Comparison of ENCODE assay signal across 8 cellular contexts in the genomic region with DNA sequence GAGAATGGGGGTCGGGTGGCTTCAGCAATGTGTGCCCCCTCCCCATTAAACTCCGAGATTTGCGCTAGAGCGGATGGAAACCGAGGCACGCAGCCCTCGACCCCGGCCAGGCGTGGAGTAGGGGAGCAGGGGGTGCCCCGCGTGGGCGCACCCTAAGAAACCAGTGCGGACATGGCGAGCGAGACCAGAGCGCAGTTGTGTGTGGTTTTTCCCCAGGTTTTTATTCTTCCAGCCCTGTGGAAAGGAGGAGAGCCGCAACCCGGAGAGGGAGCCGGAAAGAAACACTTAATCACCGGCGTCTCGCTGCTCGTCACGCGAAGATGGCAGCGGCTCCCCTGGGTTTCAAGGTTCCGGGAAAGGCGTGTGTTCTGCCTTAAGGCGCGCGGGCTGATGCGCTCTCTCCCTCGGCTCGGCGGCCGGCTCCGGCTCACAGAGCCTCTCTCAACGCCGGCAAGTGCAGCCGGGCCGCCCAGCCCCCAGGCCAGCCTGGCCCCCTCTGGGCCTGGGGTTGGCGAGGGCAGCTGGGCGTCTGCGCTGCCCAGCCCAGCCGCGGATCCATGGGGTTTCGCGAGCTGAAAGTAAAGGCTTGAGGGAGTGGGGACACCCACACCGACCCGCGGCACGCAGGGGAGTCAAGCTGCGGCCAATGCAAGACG.
DNase-seq lines count a peak whose midpoint lies in the region; ATAC-seq, FAIRE-seq and TF ChIP-seq lines count a peak whose summit lies in the region.

No MANE protein-coding gene starts in this region.

- in situ Hi-C loops in ACHN (cut with HindIII; ENCODE audit: low pct_ligation_motif_present, low pct_unique_long_range_greater_than_20kb, low sequenced_read_pairs): no loop called here

- no peaks in the 10 kb centered on the region for H3K27me3 Mint-ChIP-seq in activated T-helper 17 cell treated with anti-CD3 and anti-CD28 coated beads, Interleukin-2, amount 50 U/mL, for 72 hours

- H3K4me1 Mint-ChIP-seq in activated T-helper 17 cell treated with anti-CD3 and anti-CD28 coated beads, Interleukin-2, amount 50 U/mL, for 72 hours: peaks cover 4% of the 10 kb centered on the region

- H3K4me1 ChIP-seq in foreskin keratinocyte (no peaks in the 10 kb centered on the region), parathyroid adenoma (peaks cover 15% of the 10 kb centered on the region)

- H3K9me3 Mint-ChIP-seq in activated T-helper 17 cell treated with anti-CD3 and anti-CD28 coated beads, Interleukin-2, amount 50 U/mL, for 72 hours: no peaks in the 10 kb centered on the region

- H3K36me3 Mint-ChIP-seq in activated T-helper 17 cell treated with anti-CD3 and anti-CD28 coated beads, Interleukin-2, amount 50 U/mL, for 72 hours (ENCODE audit: low read depth): peaks cover 33% of the 10 kb centered on the region

- H3K27ac ChIP-seq in foreskin keratinocyte (no peak overlapping the region), parathyroid adenoma (peak overlapping the region; percentile 98)

- no peak for TF ChIP-seq CTCF in foreskin keratinocyte (conservative IDR thresholded peaks at IDR 0.05)
- TF ChIP-seq CTCF in parathyroid adenoma (IDR thresholded peaks at IDR 0.05): no peak
- no peak for TF ChIP-seq CTCF in D721Med (IDR thresholded peaks at IDR 0.05; ENCODE audit: insufficient read depth, missing control alignments)

- peaks cover 3% of the 10 kb centered on the region for H3K79me2 ChIP-seq in parathyroid adenoma

- H3K9ac ChIP-seq in parathyroid adenoma: no peak overlapping the region

- peak overlapping the region; percentile 93 for H3K4me3 Mint-ChIP-seq in activated T-helper 17 cell treated with anti-CD3 and anti-CD28 coated beads, Interleukin-2, amount 50 U/mL, for 72 hours

- DNase-seq in activated T-cell treated with anti-CD3 and anti-CD28 coated beads, Interleukin-2, amount 50 U/mL, for 1 hour: peak; percentile 61
- DNase-seq in activated T-cell treated with anti-CD3 and anti-CD28 coated beads for 4 hours: no peak
- no peak for DNase-seq in foreskin keratinocyte
- DNase-seq in ACHN: no peak
- no peak for DNase-seq in D721Med (ENCODE audit: insufficient read length, low spot score)

- ATAC-seq in activated T-helper 17 cell treated with anti-CD3 and anti-CD28 coated beads, Interleukin-2, amount 50 U/mL, for 72 hours (replicated peaks): no peak
- peak; percentile 16 for ATAC-seq in foreskin keratinocyte
- ATAC-seq in HG03039 (IDR thresholded peaks at IDR 0.05; ENCODE audit: unreplicated experiment): no peak

- H3K27me3 ChIP-seq in foreskin keratinocyte (no peaks in the 10 kb centered on the region), parathyroid adenoma (ENCODE audit: control insufficient read depth, insufficient read depth, low read length) (no peaks in the 10 kb centered on the region)

- peak overlapping the region; percentile 65 for H3K4me2 ChIP-seq in parathyroid adenoma (ENCODE audit: low read length)

- H3K27ac Mint-ChIP-seq in activated T-helper 17 cell treated with anti-CD3 and anti-CD28 coated beads, Interleukin-2, amount 50 U/mL, for 72 hours: peak overlapping the region; percentile 99

- peak overlapping the region; percentile 40 for H3K4me3 ChIP-seq in parathyroid adenoma (ENCODE audit: low read depth, low read length)

- H3K9me3 ChIP-seq in parathyroid adenoma (ENCODE audit: control insufficient read depth, low read length): no peaks in the 10 kb centered on the region

- H2AFZ ChIP-seq in parathyroid adenoma: peak overlapping the region; percentile 54

- no peak for FAIRE-seq in D721Med (lab: Jason Lieb, UNC)

- H3K36me3 ChIP-seq in parathyroid adenoma (ENCODE audit: control insufficient read depth, insufficient read depth, low read length): no peaks in the 10 kb centered on the region
